ENCODE assay signal across 1 cellular context in the genomic region with DNA sequence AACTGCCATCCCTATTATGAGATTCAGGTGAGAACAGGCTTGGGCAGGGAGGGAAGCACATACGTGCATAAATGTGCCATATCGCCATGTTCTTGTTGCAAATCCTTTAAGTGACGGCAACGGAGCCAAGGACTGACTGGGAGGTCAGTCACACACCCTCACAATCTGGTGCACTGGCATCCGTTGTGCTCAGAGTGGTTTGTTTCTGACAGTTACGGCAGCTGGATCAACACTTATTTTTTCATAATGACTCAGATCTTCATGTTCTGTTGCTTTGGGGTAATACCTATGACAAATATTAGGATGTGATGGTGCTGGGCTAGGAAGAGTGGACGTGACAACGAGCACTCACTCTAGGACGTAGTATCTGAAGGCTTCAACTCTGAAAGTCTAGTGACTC.
TF ChIP-seq lines count a peak whose summit lies in the region.

No MANE protein-coding gene starts in this region.

TF ChIP-seq in GM12878, 131 proteins besides CTCF, POLR2A, EP300 and RAD21 (continued from another document and continues in another):
- TF ChIP-seq, protein P1, sequence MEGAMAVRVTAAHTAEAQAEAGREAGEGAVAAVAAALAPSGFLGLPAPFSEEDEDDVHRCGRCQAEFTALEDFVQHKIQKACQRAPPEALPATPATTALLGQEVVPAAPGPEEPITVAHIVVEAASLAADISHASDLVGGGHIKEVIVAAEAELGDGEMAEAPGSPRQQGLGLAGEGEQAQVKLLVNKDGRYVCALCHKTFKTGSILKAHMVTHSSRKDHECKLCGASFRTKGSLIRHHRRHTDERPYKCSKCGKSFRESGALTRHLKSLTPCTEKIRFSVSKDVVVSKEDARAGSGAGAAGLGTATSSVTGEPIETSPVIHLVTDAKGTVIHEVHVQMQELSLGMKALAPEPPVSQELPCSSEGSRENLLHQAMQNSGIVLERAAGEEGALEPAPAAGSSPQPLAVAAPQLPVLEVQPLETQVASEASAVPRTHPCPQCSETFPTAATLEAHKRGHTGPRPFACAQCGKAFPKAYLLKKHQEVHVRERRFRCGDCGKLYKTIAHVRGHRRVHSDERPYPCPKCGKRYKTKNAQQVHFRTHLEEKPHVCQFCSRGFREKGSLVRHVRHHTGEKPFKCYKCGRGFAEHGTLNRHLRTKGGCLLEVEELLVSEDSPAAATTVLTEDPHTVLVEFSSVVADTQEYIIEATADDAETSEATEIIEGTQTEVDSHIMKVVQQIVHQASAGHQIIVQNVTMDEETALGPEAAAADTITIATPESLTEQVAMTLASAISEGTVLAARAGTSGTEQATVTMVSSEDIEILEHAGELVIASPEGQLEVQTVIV (IDR thresholded peaks at IDR 0.05; ENCODE audit: borderline replicate concordance, partially characterized antibody) = no peak
- peak; percentile 98 to 99 for TF ChIP-seq IKZF2 (IDR thresholded peaks at IDR 0.05)
- TF ChIP-seq GATAD2B (conservative IDR thresholded peaks at IDR 0.05; ENCODE audit: low read depth) = peak; percentile 51; the same call in 1 of the 2 replicates
- no peak for TF ChIP-seq SPI1 (IDR thresholded peaks at IDR 0.05; ENCODE audit: borderline replicate concordance, insufficient read depth, low read depth, low read length)
- TF ChIP-seq EGR1 (IDR thresholded peaks at IDR 0.05; ENCODE audit: borderline replicate concordance in 1 of 2, low read depth in 2 of 2, low read length in 2 of 2) = no peak
- TF ChIP-seq CBX5 (IDR thresholded peaks at IDR 0.05; ENCODE audit: low read depth) = peak; percentile 79; the same call in 1 of the 2 replicates
- peak; percentile 90 for TF ChIP-seq SMAD1 (IDR thresholded peaks at IDR 0.05; ENCODE audit: low read depth, partially characterized antibody)
- TF ChIP-seq, protein P2, sequence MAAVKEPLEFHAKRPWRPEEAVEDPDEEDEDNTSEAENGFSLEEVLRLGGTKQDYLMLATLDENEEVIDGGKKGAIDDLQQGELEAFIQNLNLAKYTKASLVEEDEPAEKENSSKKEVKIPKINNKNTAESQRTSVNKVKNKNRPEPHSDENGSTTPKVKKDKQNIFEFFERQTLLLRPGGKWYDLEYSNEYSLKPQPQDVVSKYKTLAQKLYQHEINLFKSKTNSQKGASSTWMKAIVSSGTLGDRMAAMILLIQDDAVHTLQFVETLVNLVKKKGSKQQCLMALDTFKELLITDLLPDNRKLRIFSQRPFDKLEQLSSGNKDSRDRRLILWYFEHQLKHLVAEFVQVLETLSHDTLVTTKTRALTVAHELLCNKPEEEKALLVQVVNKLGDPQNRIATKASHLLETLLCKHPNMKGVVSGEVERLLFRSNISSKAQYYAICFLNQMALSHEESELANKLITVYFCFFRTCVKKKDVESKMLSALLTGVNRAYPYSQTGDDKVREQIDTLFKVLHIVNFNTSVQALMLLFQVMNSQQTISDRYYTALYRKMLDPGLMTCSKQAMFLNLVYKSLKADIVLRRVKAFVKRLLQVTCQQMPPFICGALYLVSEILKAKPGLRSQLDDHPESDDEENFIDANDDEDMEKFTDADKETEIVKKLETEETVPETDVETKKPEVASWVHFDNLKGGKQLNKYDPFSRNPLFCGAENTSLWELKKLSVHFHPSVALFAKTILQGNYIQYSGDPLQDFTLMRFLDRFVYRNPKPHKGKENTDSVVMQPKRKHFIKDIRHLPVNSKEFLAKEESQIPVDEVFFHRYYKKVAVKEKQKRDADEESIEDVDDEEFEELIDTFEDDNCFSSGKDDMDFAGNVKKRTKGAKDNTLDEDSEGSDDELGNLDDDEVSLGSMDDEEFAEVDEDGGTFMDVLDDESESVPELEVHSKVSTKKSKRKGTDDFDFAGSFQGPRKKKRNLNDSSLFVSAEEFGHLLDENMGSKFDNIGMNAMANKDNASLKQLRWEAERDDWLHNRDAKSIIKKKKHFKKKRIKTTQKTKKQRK (IDR thresholded peaks at IDR 0.05; ENCODE audit: low read depth, low read length) = no peak; the same call in 1 of the 2 replicates
- TF ChIP-seq, protein P3, sequence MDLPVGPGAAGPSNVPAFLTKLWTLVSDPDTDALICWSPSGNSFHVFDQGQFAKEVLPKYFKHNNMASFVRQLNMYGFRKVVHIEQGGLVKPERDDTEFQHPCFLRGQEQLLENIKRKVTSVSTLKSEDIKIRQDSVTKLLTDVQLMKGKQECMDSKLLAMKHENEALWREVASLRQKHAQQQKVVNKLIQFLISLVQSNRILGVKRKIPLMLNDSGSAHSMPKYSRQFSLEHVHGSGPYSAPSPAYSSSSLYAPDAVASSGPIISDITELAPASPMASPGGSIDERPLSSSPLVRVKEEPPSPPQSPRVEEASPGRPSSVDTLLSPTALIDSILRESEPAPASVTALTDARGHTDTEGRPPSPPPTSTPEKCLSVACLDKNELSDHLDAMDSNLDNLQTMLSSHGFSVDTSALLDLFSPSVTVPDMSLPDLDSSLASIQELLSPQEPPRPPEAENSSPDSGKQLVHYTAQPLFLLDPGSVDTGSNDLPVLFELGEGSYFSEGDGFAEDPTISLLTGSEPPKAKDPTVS (IDR thresholded peaks at IDR 0.05; ENCODE audit: low read depth, low read length) = no peak
- TF ChIP-seq KLF5 (IDR thresholded peaks at IDR 0.05; ENCODE audit: partially characterized antibody) = peak; percentile 95
- no peak for TF ChIP-seq ZZZ3 (IDR thresholded peaks at IDR 0.05; ENCODE audit: control insufficient read depth, insufficient read length, low read depth)
- peak; percentile 98 for TF ChIP-seq SMARCA5 (IDR thresholded peaks at IDR 0.05)
- peak; percentile 63; the same call in 1 of the 2 replicates for TF ChIP-seq ZNF217 (IDR thresholded peaks at IDR 0.05)
- TF ChIP-seq NFYA (IDR thresholded peaks at IDR 0.05; ENCODE audit: borderline replicate concordance, low read depth, low read length) = no peak
- TF ChIP-seq, protein P4, sequence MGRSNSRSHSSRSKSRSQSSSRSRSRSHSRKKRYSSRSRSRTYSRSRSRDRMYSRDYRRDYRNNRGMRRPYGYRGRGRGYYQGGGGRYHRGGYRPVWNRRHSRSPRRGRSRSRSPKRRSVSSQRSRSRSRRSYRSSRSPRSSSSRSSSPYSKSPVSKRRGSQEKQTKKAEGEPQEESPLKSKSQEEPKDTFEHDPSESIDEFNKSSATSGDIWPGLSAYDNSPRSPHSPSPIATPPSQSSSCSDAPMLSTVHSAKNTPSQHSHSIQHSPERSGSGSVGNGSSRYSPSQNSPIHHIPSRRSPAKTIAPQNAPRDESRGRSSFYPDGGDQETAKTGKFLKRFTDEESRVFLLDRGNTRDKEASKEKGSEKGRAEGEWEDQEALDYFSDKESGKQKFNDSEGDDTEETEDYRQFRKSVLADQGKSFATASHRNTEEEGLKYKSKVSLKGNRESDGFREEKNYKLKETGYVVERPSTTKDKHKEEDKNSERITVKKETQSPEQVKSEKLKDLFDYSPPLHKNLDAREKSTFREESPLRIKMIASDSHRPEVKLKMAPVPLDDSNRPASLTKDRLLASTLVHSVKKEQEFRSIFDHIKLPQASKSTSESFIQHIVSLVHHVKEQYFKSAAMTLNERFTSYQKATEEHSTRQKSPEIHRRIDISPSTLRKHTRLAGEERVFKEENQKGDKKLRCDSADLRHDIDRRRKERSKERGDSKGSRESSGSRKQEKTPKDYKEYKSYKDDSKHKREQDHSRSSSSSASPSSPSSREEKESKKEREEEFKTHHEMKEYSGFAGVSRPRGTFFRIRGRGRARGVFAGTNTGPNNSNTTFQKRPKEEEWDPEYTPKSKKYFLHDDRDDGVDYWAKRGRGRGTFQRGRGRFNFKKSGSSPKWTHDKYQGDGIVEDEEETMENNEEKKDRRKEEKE (IDR thresholded peaks at IDR 0.05) = no peak
- 0 out of 2 replicates have a peak, but pooled peaks have one; percentile 53 for TF ChIP-seq SMAD5 (IDR thresholded peaks at IDR 0.05; ENCODE audit: low read depth)
- TF ChIP-seq RBBP5 (conservative IDR thresholded peaks at IDR 0.05) = no peak
- TF ChIP-seq ZNF207 (IDR thresholded peaks at IDR 0.05; ENCODE audit: borderline replicate concordance) = no peak
- TF ChIP-seq FOS (IDR thresholded peaks at IDR 0.05; ENCODE audit: borderline replicate concordance, extremely low read depth, insufficient read length) = no peak
- TF ChIP-seq, protein P5, sequence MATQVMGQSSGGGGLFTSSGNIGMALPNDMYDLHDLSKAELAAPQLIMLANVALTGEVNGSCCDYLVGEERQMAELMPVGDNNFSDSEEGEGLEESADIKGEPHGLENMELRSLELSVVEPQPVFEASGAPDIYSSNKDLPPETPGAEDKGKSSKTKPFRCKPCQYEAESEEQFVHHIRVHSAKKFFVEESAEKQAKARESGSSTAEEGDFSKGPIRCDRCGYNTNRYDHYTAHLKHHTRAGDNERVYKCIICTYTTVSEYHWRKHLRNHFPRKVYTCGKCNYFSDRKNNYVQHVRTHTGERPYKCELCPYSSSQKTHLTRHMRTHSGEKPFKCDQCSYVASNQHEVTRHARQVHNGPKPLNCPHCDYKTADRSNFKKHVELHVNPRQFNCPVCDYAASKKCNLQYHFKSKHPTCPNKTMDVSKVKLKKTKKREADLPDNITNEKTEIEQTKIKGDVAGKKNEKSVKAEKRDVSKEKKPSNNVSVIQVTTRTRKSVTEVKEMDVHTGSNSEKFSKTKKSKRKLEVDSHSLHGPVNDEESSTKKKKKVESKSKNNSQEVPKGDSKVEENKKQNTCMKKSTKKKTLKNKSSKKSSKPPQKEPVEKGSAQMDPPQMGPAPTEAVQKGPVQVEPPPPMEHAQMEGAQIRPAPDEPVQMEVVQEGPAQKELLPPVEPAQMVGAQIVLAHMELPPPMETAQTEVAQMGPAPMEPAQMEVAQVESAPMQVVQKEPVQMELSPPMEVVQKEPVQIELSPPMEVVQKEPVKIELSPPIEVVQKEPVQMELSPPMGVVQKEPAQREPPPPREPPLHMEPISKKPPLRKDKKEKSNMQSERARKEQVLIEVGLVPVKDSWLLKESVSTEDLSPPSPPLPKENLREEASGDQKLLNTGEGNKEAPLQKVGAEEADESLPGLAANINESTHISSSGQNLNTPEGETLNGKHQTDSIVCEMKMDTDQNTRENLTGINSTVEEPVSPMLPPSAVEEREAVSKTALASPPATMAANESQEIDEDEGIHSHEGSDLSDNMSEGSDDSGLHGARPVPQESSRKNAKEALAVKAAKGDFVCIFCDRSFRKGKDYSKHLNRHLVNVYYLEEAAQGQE (IDR thresholded peaks at IDR 0.05; ENCODE audit: low read depth, low read length) = no peak
- peak; percentile 98 for TF ChIP-seq NFIC (IDR thresholded peaks at IDR 0.05; ENCODE audit: low read depth, low read length)
- TF ChIP-seq, protein P6, sequence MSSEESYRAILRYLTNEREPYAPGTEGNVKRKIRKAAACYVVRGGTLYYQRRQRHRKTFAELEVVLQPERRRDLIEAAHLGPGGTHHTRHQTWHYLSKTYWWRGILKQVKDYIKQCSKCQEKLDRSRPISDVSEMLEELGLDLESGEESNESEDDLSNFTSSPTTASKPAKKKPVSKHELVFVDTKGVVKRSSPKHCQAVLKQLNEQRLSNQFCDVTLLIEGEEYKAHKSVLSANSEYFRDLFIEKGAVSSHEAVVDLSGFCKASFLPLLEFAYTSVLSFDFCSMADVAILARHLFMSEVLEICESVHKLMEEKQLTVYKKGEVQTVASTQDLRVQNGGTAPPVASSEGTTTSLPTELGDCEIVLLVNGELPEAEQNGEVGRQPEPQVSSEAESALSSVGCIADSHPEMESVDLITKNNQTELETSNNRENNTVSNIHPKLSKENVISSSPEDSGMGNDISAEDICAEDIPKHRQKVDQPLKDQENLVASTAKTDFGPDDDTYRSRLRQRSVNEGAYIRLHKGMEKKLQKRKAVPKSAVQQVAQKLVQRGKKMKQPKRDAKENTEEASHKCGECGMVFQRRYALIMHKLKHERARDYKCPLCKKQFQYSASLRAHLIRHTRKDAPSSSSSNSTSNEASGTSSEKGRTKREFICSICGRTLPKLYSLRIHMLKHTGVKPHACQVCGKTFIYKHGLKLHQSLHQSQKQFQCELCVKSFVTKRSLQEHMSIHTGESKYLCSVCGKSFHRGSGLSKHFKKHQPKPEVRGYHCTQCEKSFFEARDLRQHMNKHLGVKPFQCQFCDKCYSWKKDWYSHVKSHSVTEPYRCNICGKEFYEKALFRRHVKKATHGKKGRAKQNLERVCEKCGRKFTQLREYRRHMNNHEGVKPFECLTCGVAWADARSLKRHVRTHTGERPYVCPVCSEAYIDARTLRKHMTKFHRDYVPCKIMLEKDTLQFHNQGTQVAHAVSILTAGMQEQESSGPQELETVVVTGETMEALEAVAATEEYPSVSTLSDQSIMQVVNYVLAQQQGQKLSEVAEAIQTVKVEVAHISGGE (CRISPR knock-in tag; IDR thresholded peaks at IDR 0.05) = no peak
- TF ChIP-seq GABPA (IDR thresholded peaks at IDR 0.05; ENCODE audit: low read depth) = peak; percentile 74
- TF ChIP-seq KDM1A (IDR thresholded peaks at IDR 0.05; ENCODE audit: borderline replicate concordance) = no peak
- peak; percentile 92 for TF ChIP-seq CREB1 (IDR thresholded peaks at IDR 0.05; ENCODE audit: low read depth)
- peak; percentile 53; the same call in 1 of the 2 replicates for TF ChIP-seq TAF1 (IDR thresholded peaks at IDR 0.05; ENCODE audit: borderline replicate concordance, low read depth, low read length)
- 0 out of 2 replicates have a peak, but pooled peaks have one; percentile 47 for TF ChIP-seq MTA3 (IDR thresholded peaks at IDR 0.05; ENCODE audit: borderline replicate concordance, low read length)
- TF ChIP-seq, protein P7, sequence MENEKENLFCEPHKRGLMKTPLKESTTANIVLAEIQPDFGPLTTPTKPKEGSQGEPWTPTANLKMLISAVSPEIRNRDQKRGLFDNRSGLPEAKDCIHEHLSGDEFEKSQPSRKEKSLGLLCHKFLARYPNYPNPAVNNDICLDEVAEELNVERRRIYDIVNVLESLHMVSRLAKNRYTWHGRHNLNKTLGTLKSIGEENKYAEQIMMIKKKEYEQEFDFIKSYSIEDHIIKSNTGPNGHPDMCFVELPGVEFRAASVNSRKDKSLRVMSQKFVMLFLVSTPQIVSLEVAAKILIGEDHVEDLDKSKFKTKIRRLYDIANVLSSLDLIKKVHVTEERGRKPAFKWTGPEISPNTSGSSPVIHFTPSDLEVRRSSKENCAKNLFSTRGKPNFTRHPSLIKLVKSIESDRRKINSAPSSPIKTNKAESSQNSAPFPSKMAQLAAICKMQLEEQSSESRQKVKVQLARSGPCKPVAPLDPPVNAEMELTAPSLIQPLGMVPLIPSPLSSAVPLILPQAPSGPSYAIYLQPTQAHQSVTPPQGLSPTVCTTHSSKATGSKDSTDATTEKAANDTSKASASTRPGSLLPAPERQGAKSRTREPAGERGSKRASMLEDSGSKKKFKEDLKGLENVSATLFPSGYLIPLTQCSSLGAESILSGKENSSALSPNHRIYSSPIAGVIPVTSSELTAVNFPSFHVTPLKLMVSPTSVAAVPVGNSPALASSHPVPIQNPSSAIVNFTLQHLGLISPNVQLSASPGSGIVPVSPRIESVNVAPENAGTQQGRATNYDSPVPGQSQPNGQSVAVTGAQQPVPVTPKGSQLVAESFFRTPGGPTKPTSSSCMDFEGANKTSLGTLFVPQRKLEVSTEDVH (IDR thresholded peaks at IDR 0.05; ENCODE audit: low read depth, partially characterized antibody) = peak; percentile 90
- no peak for TF ChIP-seq FOXK2 (IDR thresholded peaks at IDR 0.05)
- peak; percentile 96 for TF ChIP-seq PAX5 (IDR thresholded peaks at IDR 0.05; ENCODE audit: borderline replicate concordance, low read depth, low read length)
- TF ChIP-seq, protein P8, sequence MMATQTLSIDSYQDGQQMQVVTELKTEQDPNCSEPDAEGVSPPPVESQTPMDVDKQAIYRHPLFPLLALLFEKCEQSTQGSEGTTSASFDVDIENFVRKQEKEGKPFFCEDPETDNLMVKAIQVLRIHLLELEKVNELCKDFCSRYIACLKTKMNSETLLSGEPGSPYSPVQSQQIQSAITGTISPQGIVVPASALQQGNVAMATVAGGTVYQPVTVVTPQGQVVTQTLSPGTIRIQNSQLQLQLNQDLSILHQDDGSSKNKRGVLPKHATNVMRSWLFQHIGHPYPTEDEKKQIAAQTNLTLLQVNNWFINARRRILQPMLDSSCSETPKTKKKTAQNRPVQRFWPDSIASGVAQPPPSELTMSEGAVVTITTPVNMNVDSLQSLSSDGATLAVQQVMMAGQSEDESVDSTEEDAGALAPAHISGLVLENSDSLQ (IDR thresholded peaks at IDR 0.05) = peak; percentile 87
- TF ChIP-seq SP1 (IDR thresholded peaks at IDR 0.05; ENCODE audit: low read depth, low read length) = peak; percentile 72
- peak; percentile 99 for TF ChIP-seq NBN (IDR thresholded peaks at IDR 0.05)
- no peak; the same call in 1 of the 2 replicates for TF ChIP-seq STAT1 (conservative IDR thresholded peaks at IDR 0.05)
